8 cellular contexts compared by ENCODE assay signal in genomic region chr14:104130974-104131651, GRCh38. TPM values are rescaled to one million over a fixed set of nuclear protein-coding genes. Genes with fewer than 3 reads are reported as not detected.
DNase-seq lines count a peak whose midpoint lies in the region; ATAC-seq and TF ChIP-seq lines count a peak whose summit lies in the region.

No MANE protein-coding gene starts in this region.

- CTCF ChIA-PET in Caco-2 (lab: Charles Lee): interaction anchor here (1.5 kb wide), 1 partner anchor 54 kb away, joined by 5 read pairs; no protein-coding TSS in a partner anchor

- H3K27ac Mint-ChIP-seq in Caco-2 (ENCODE audit: unreplicated experiment): no peak overlapping the region
- H3K27ac Mint-ChIP-seq in HFFc6: no peak overlapping the region

- no peak overlapping the region for H3K4me3 ChIP-seq in Caco-2 (ENCODE audit: low read depth, low read length)

- H3K9me3 Mint-ChIP-seq in Caco-2 (ENCODE audit: unreplicated experiment) (peaks cover 36% of the 10 kb centered on the region), HFFc6 (peaks cover 26% of the 10 kb centered on the region)

- peak; percentile 40 to 54 for DNase-seq in Caco-2
- DNase-seq in HFFc6: peak; percentile 15
- DNase-seq in NOMO-1 treated with dmso at 0.1 percent for 144 hours (lab: John Stamatoyannopoulos, UW; ENCODE audit: unreplicated experiment): peak; percentile 21
- DNase-seq in dermis blood vessel endothelial cell: peak; percentile 71
- DNase-seq in myocyte (ENCODE audit: low read depth): peak; percentile 48

- peaks cover 1% of the 10 kb centered on the region; the same call in 1 of the 2 replicates for H3K27me3 ChIP-seq in Caco-2 (replicated peaks; ENCODE audit: control insufficient read depth, insufficient read depth, low read length)

- no peaks in the 10 kb centered on the region for H3K36me3 Mint-ChIP-seq in Caco-2 (ENCODE audit: insufficient read depth, unreplicated experiment)
- peaks cover 12% of the 10 kb centered on the region; the same call in 1 of the 2 replicates for H3K36me3 Mint-ChIP-seq in HFFc6 (ENCODE audit: low read depth)

- H3K4me1 ChIP-seq in Caco-2: peaks cover 7% of the 10 kb centered on the region

- BruUV-seq in Caco-2 (replicated peaks; lab: Mats Ljungman, UMichigan): no TSS peak

- H3K4me3 Mint-ChIP-seq in Caco-2 (ENCODE audit: unreplicated experiment) (no peak overlapping the region), HFFc6 (no peak overlapping the region)

- intact Hi-C loops in Caco-2 (cut with micrococcal nuclease; ENCODE audit: unreplicated experiment): loop anchor here (1.0 kb wide), 2 partner anchors 37 to 53 kb away; no protein-coding TSS in a partner anchor

- TF ChIP-seq CTCF in Caco-2 (IDR thresholded peaks at IDR 0.05; ENCODE audit: insufficient read depth in 1 of 2, low read depth in 1 of 2, low read length in 1 of 2, severe bottlenecking in 1 of 2, unreplicated experiment in 1 of 2) (peak; percentile 61 to 69), HFFc6 (IDR thresholded peaks at IDR 0.05) (peak; percentile 80)

- H3K36me3 ChIP-seq in Caco-2 (ENCODE audit: control insufficient read depth, insufficient read depth, low read length): no peaks in the 10 kb centered on the region

- H3K27me3 Mint-ChIP-seq in Caco-2 (ENCODE audit: insufficient read depth, unreplicated experiment) (peaks cover 18% of the 10 kb centered on the region), HFFc6 (ENCODE audit: insufficient read depth) (peaks cover 6% of the 10 kb centered on the region)

- no peaks in the 10 kb centered on the region for H3K4me1 Mint-ChIP-seq in Caco-2 (ENCODE audit: low read depth, unreplicated experiment)
- H3K4me1 Mint-ChIP-seq in HFFc6 (ENCODE audit: low read depth): no peaks in the 10 kb centered on the region

- ATAC-seq in HG02571 (IDR thresholded peaks at IDR 0.05; ENCODE audit: unreplicated experiment) (no peak), HG03025 (IDR thresholded peaks at IDR 0.05; ENCODE audit: low FRiP score, unreplicated experiment) (no peak), HG03175 (IDR thresholded peaks at IDR 0.05; ENCODE audit: unreplicated experiment) (no peak)

- POLR2A ChIA-PET in Caco-2 (lab: Charles Lee): no interaction called here

- H3K9me3 ChIP-seq in Caco-2: peaks cover 12% of the 10 kb centered on the region

RNA-seq across cellular contexts. Expression of gene KIF26A, which starts 7.3 kb away (rescaled TPM):
- total RNA-seq in Caco-2 (2022): 4.2 and 5.5 TPM in 2 replicates
- total RNA-seq in HFFc6 (2021; fragmentation: NEBNext Ultra II Directional; extraction: Animal tissue kit (Norgen Biotek cat#: 25700)): under 1 TPM in 2 of 6 experiments, not detected in 4; 0.07 to 0.09 TPM
- 23.8 and 31.8 TPM in 2 replicates for total RNA-seq in dermis blood vessel endothelial cell
- not detected in 2 replicates for total RNA-seq in myocyte
- polyA plus RNA-seq in myocyte (2012): not detected

RNA-seq across cellular contexts. Expression of gene ASPG, which starts 45.6 kb away (rescaled TPM):
- total RNA-seq in Caco-2 (2022) (not detected in 2 replicates), dermis blood vessel endothelial cell (under 0.01 TPM in 1 of 2 replicates, not detected in the other), myocyte (not detected in 2 replicates)
- total RNA-seq in HFFc6 (2021; fragmentation: NEBNext Ultra II Directional; extraction: Animal tissue kit (Norgen Biotek cat#: 25700)): not detected
- polyA plus RNA-seq in myocyte (2012): not detected

Comparison
In these comparisons a context has a peak if more than half of its experiments do, and no peak if none do; other contexts are left out.
1. DNase-seq: peak in every context shown above with its lines; median percentile 71 in dermis blood vessel endothelial cell; 48 in myocyte; 47 in Caco-2; 21 in NOMO-1 treated with dmso at 0.1 percent for 144 hours; 15 in HFFc6.